In genomic region chr13:24894972-24895300, GRCh38 we compare ENCODE assay signal across 1 cellular context.
TF ChIP-seq lines count a peak whose summit lies in the region.

No MANE protein-coding gene starts in this region.

TF ChIP-seq in H1, 55 proteins besides CTCF, POLR2A, EP300 and RAD21:
- no peak for TF ChIP-seq SIX5 (IDR thresholded peaks at IDR 0.05; ENCODE audit: low read depth, low read length)
